20 cellular contexts compared by ENCODE assay signal in genomic region chr15:57112178-57112577, GRCh38.
A peak's percentile ranks its signal among the peaks of the same experiment; 100 is the strongest.
DNase-seq lines count a peak whose midpoint lies in the region; TF ChIP-seq lines count a peak whose summit lies in the region.
"Had no signal": no experiment of that assay in that cellular context is flagged by ENCODE, and none has a peak within 500 bp of the region (broad histone marks: within the 10 kb centered on the region; RNA-seq: fewer than 3 reads in every experiment).

No MANE protein-coding gene starts in this region.

- H3K9me3 ChIP-seq in KOPT-K1 (ENCODE audit: insufficient read depth, low read length, poor library complexity, severe bottlenecking) = no peaks in the 10 kb centered on the region

- no peak for TF ChIP-seq CTCF in choroid plexus epithelial cell (conservative IDR thresholded peaks at IDR 0.05; ENCODE audit: low read depth, low read length)
- no peak for TF ChIP-seq CTCF in nephron (IDR thresholded peaks at IDR 0.05; ENCODE audit: unreplicated experiment in 3 of 3)

- peaks cover 1% of the 10 kb centered on the region for H3K36me3 ChIP-seq in KOPT-K1 (ENCODE audit: insufficient read depth, low read length)

- H3K27ac Mint-ChIP-seq in nephron = peak overlapping the region; percentile 47 to 91 (median 87)
- H3K27ac Mint-ChIP-seq: activated naive CD4-positive, alpha-beta T cell treated with anti-CD3 and anti-CD28 coated beads, Interleukin-2, amount 50 U/mL, for 72 hours; activated T-helper 1 cell treated with anti-CD3 and anti-CD28 coated beads, Interleukin-12 subunit alpha, Interleukin-12 subunit beta, Interleukin-2, Interleukin-4 antibody, amounts not matched to agents 30 ng/mL and 10 ng/mL and 1 ng/mL, durations not matched to agents 14 hours and 24 hours and 36 hours had no signal

- no peak overlapping the region for H3K4me3 ChIP-seq in choroid plexus epithelial cell (ENCODE audit: low read depth, low read length)
- H3K4me3 ChIP-seq: coronary artery had no signal

- peak overlapping the region; percentile 48 for H3K27ac ChIP-seq in KOPT-K1 (ENCODE audit: low read depth, low read length, poor library complexity, severe bottlenecking)
- H3K27ac ChIP-seq: coronary artery, RWPE1 had no signal

- peaks cover 50% of the 10 kb centered on the region for H3K4me1 Mint-ChIP-seq in nephron
- H3K4me1 Mint-ChIP-seq: neural crest cell had no signal

- peaks cover 3% of the 10 kb centered on the region for H3K27me3 Mint-ChIP-seq in nephron (ENCODE audit: low read depth)

- peak overlapping the region in 1 of 3 experiments; percentile 38 for H3K4me3 Mint-ChIP-seq in nephron
- H3K4me3 Mint-ChIP-seq: activated T-helper 1 cell treated with anti-CD3 and anti-CD28 coated beads, Interleukin-12 subunit alpha, Interleukin-12 subunit beta, Interleukin-2, Interleukin-4 antibody, amounts not matched to agents 30 ng/mL and 10 ng/mL and 1 ng/mL, durations not matched to agents 14 hours and 24 hours and 36 hours; neural crest cell had no signal

- DNase-seq in EH (ENCODE audit: low read depth) (peak; percentile 45), choroid plexus epithelial cell (ENCODE audit: low read depth) (peak; percentile 26), OCI-M2 (lab: John Stamatoyannopoulos, UW; ENCODE audit: unreplicated experiment) (no peak), NCI-H1417 (lab: John Stamatoyannopoulos, UW) (no peak)
- no peak for DNase-seq in effector CD4-positive, alpha-beta T cell
- no peak for DNase-seq in activated CD8-positive, alpha-beta memory T cell treated with anti-CD3 and anti-CD28 coated beads, Interleukin-2, amount 50 U/mL, for 48 hours
- DNase-seq: activated CD4-positive, alpha-beta T cell treated with anti-CD3 and anti-CD28 coated beads for 48 hours; Kasumi-1; NCI-H1092 treated with DMSO at 0.1 percent for 48 hours; NCI-H2081; NCI-H524 treated with DMSO at 0.1 percent for 48 hours; small intestine; stimulated activated naive CD4-positive, alpha-beta T cell treated with Interleukin-2 at 50 U/mL for 16 hours had no signal

- peaks cover 12% of the 10 kb centered on the region for H3K36me3 Mint-ChIP-seq in nephron (ENCODE audit: low read depth)

- H3K9me3 Mint-ChIP-seq in nephron = no peaks in the 10 kb centered on the region
- H3K9me3 Mint-ChIP-seq: activated naive CD4-positive, alpha-beta T cell treated with anti-CD3 and anti-CD28 coated beads, Interleukin-2, amount 50 U/mL, for 72 hours; activated T-helper 1 cell treated with anti-CD3 and anti-CD28 coated beads, Interleukin-12 subunit alpha, Interleukin-12 subunit beta, Interleukin-2, Interleukin-4 antibody, amounts not matched to agents 30 ng/mL and 10 ng/mL and 1 ng/mL, durations not matched to agents 14 hours and 24 hours and 36 hours had no signal

Comparison
In these comparisons a context has a peak if more than half of its experiments do, and no peak if none do; other contexts are left out.
1. DNase-seq: peak in EH (single experiment) and choroid plexus epithelial cell (single experiment); none in OCI-M2 (single experiment), effector CD4-positive, alpha-beta T cell (single experiment), NCI-H1417 (0 of 3) and activated CD8-positive, alpha-beta memory T cell treated with anti-CD3 and anti-CD28 coated beads, Interleukin-2, amount 50 U/mL, for 48 hours (single experiment).